ENCODE assay signal across 8 cellular contexts in the genomic region with DNA sequence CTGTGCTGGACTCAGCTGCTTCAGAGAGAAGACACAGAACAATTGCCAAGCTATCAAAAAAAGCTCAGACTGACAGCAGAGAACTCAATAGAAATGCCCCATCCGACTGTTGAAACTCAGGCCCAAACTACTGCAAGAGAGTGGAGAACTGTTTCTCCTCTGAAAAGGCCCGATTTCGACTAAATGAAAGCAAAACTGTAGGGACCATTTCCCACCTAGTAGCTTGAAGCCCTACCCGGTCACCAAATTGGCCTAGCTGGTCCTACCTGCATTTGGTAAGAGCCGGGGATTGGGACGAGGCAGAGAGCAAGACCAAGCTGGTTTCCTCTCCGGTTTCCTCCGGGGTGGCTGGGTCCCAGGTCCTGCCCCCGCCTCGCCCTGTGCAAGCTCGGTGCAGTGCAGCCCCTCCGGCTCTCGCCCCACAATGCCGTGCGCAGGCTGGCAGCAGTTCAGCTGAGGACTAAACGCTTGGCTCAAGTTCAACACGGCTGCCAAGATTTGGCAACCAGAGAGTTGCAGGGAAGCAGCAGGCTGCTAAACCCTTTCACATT.
A peak's percentile ranks its signal among the peaks of the same experiment; 100 is the strongest.
DNase-seq lines count a peak whose midpoint lies in the region; ATAC-seq and TF ChIP-seq lines count a peak whose summit lies in the region.

No MANE protein-coding gene starts in this region.

- H3K27me3 ChIP-seq in testis, result no peaks in the 10 kb centered on the region

- H3K27ac ChIP-seq in epithelial cell of prostate, result peak overlapping the region; percentile 66
- peak overlapping the region in 1 of 2 donors; percentile 59 for H3K27ac ChIP-seq in testis

- ATAC-seq in HG02885 (IDR thresholded peaks at IDR 0.05; ENCODE audit: poor library complexity, unreplicated experiment) (no peak), GM18502 (IDR thresholded peaks at IDR 0.05; ENCODE audit: poor library complexity, unreplicated experiment) (no peak)

- WGBS in testis, 2 donors, result 8 to 25% methylated on average over 6 to 17 of the region's 17 CpGs

- H3K4me1 ChIP-seq in testis, result no peaks in the 10 kb centered on the region

- DNase-seq in NCI-H2171 (lab: John Stamatoyannopoulos, UW), result peak; percentile 99
- DNase-seq in activated CD8-positive, alpha-beta memory T cell treated with anti-CD3 and anti-CD28 coated beads for 48 hours (ENCODE audit: low read depth in 2 of 3, low spot score in 2 of 3), result peak; percentile 54 to 56 (median 55)
- peak; percentile 16 for DNase-seq in epithelial cell of prostate (ENCODE audit: low read depth, low spot score)
- DNase-seq in pons (ENCODE audit: low spot score), result peak; percentile 52
- DNase-seq in testis, result peak; percentile 75
- no peak for DNase-seq in mesenteric fat pad (ENCODE audit: low spot score)

- no peaks in the 10 kb centered on the region for H3K36me3 ChIP-seq in testis (ENCODE audit: low read depth, missing control alignments)

- peak overlapping the region; percentile 39 to 46 for H3K4me3 ChIP-seq in testis

- intact Hi-C loops in testis (cut with DNase I; ENCODE audit: low total_unique reads), result no loop called here

- H3K9me3 ChIP-seq in testis, result no peaks in the 10 kb centered on the region

- no peak for TF ChIP-seq CTCF in testis (IDR thresholded peaks at IDR 0.05)

- TF ChIP-seq POLR2A in testis (IDR thresholded peaks at IDR 0.05), result no peak
